ENCODE assay signal across 8 cellular contexts in genomic region chr14:104794099-104794498, GRCh38. TPM values are rescaled to one million over a fixed set of nuclear protein-coding genes. Genes with fewer than 3 reads are reported as not detected.
A peak's percentile ranks its signal among the peaks of the same experiment; 100 is the strongest.
DNase-seq lines count a peak whose midpoint lies in the region; ATAC-seq and TF ChIP-seq lines count a peak whose summit lies in the region.

No MANE protein-coding gene starts in this region.

- H3K36me3 Mint-ChIP-seq in CD14-positive monocyte, result peaks cover 18 to 41% of the 10 kb centered on the region in 2 donors
- peaks cover 4% of the 10 kb centered on the region for H3K36me3 Mint-ChIP-seq in nephron (ENCODE audit: low read depth)

- no peaks in the 10 kb centered on the region for H3K27me3 ChIP-seq in esophagus muscularis mucosa

- H3K4me1 ChIP-seq in esophagus muscularis mucosa, result peaks cover 46 to 93% (median 68%) of the 10 kb centered on the region in 4 donors

- H3K4me1 Mint-ChIP-seq in CD14-positive monocyte (peaks cover 42% of the 10 kb centered on the region), nephron (peaks cover 27% of the 10 kb centered on the region)

- H3K27me3 Mint-ChIP-seq in CD14-positive monocyte (ENCODE audit: low read depth in 3 of 3), result peaks cover 12 to 30% (median 12%) of the 10 kb centered on the region in 3 donors
- H3K27me3 Mint-ChIP-seq in nephron (ENCODE audit: low read depth), result no peaks in the 10 kb centered on the region

- intact Hi-C loops in CD14-positive monocyte (cut with micrococcal nuclease), result loop anchor here (2.0 to 10.0 kb wide), 2 partner anchors 33 to 191 kb away; partner anchors contain the start of gene CLBA1 (in 1 of the 2)
- intact Hi-C loops in esophagus muscularis mucosa (cut with DNase I), result no loop called here

- H3K9me3 ChIP-seq in esophagus muscularis mucosa, result no peaks in the 10 kb centered on the region

- H3K36me3 ChIP-seq in esophagus muscularis mucosa, result peaks cover 6 to 35% (median 33%) of the 10 kb centered on the region in 4 donors

- DNase-seq in CD14-positive monocyte (ENCODE audit: low spot score) (no peak), HuH-7 (ENCODE audit: low spot score) (peak; percentile 85), esophagus muscularis mucosa (ENCODE audit: extremely low spot score) (no peak)
- DNase-seq in activated CD8-positive, alpha-beta memory T cell treated with anti-CD3 and anti-CD28 coated beads for 24 hours, result peak; percentile 81

- TF ChIP-seq POLR2A in esophagus muscularis mucosa (IDR thresholded peaks at IDR 0.05; ENCODE audit: low read depth), result no peak

- peaks cover 0 to 2% (median 0%) of the 10 kb centered on the region in 7 donors for H3K9me3 Mint-ChIP-seq in CD14-positive monocyte
- H3K9me3 Mint-ChIP-seq in nephron, result no peaks in the 10 kb centered on the region

- H3K4me3 ChIP-seq in esophagus muscularis mucosa, result peak overlapping the region; percentile 84 to 95 (median 92)

- TF ChIP-seq EP300 in esophagus muscularis mucosa (IDR thresholded peaks at IDR 0.05), result no peak

- ATAC-seq in HG03571 (IDR thresholded peaks at IDR 0.05; ENCODE audit: unreplicated experiment) (no peak), HG03280 (IDR thresholded peaks at IDR 0.05; ENCODE audit: unreplicated experiment) (no peak), GM21737 (IDR thresholded peaks at IDR 0.05; ENCODE audit: unreplicated experiment) (no peak)

- peak overlapping the region in 2 of 4 donors; percentile 76 to 82 for H3K27ac ChIP-seq in esophagus muscularis mucosa (replicated peaks in 1 of 4)

- 16% methylated on average over 5 of the region's 15 CpGs for WGBS in esophagus muscularis mucosa

- TF ChIP-seq CTCF in CD14-positive monocyte (IDR thresholded peaks at IDR 0.05) (no peak), esophagus muscularis mucosa (IDR thresholded peaks at IDR 0.05) (no peak), nephron (IDR thresholded peaks at IDR 0.05; ENCODE audit: unreplicated experiment in 3 of 3) (no peak)

- peak overlapping the region; percentile 94 to 97 for H3K4me3 Mint-ChIP-seq in CD14-positive monocyte
- H3K4me3 Mint-ChIP-seq in nephron, result peak overlapping the region; percentile 94 to 97 (median 96)

- H3K27ac Mint-ChIP-seq in CD14-positive monocyte, result peak overlapping the region in 2 of 7 donors; percentile 35 to 82
- H3K27ac Mint-ChIP-seq in nephron, result peak overlapping the region; percentile 84 to 92 (median 87)

RNA-seq across cellular contexts. Expression of gene AKT1, which starts 1.4 kb away (rescaled TPM):
- 10 to 100 TPM in 1 of 2 donors, 1 to 10 TPM in 1; 7.2 to 26.4 TPM for polyA plus RNA-seq in CD14-positive monocyte
- total RNA-seq in esophagus muscularis mucosa, result 100 to 1,000 TPM; 162 to 267 (median 187) TPM

RNA-seq across cellular contexts. Expression of gene ZBTB42, which starts 6.8 kb away (rescaled TPM):
- polyA plus RNA-seq in CD14-positive monocyte, result under 1 TPM; 0.49 to 0.68 TPM
- 1 to 10 TPM; 2.5 to 6.4 (median 4.9) TPM for total RNA-seq in esophagus muscularis mucosa

RNA-seq across cellular contexts. Expression of gene SIVA1, which starts 41.2 kb away (rescaled TPM):
- 100 to 1,000 TPM; 156 to 193 TPM for polyA plus RNA-seq in CD14-positive monocyte
- total RNA-seq in esophagus muscularis mucosa, result 100 to 1,000 TPM; 207 to 324 (median 290) TPM

Comparison
In these comparisons a context has a peak if more than half of its experiments do, and no peak if none do; other contexts are left out.
1. DNase-seq: peak in HuH-7 (single experiment) and activated CD8-positive, alpha-beta memory T cell treated with anti-CD3 and anti-CD28 coated beads for 24 hours (single experiment); none in CD14-positive monocyte (single experiment) and esophagus muscularis mucosa (single experiment).